ENCODE assay signal across 7 cellular contexts in genomic region chr12:6605425-6606330, GRCh38.
DNase-seq lines count a peak whose midpoint lies in the region; ATAC-seq, FAIRE-seq and TF ChIP-seq lines count a peak whose summit lies in the region.

No MANE protein-coding gene starts in this region.

- POLR2A ChIA-PET in RWPE1 (lab: Yijun Ruan, JAX; ENCODE audit: low non-redundant PET): interaction anchor here (0.5 kb wide), 1 partner anchor 33 kb away, joined by 4 read pairs; no protein-coding TSS in a partner anchor

- FAIRE-seq in GM19239 (lab: Jason Lieb, UNC): peak; percentile 49

- peak overlapping the region; percentile 80 for H3K4me3 ChIP-seq in brain microvascular endothelial cell (ENCODE audit: low read depth, low read length)

- peaks cover 48% of the 10 kb centered on the region for H3K4me1 Mint-ChIP-seq in stimulated activated effector memory CD8-positive, alpha-beta T cell treated with anti-CD3 and anti-CD28 coated beads, Interleukin-12 subunit alpha, Interleukin-12 subunit beta, amount 100 ng/mL, for 72 hours

- peak overlapping the region; percentile 96 for H3K27ac Mint-ChIP-seq in stimulated activated effector memory CD8-positive, alpha-beta T cell treated with anti-CD3 and anti-CD28 coated beads, Interleukin-12 subunit alpha, Interleukin-12 subunit beta, amount 100 ng/mL, for 72 hours

- H3K9me3 Mint-ChIP-seq in stimulated activated effector memory CD8-positive, alpha-beta T cell treated with anti-CD3 and anti-CD28 coated beads, Interleukin-12 subunit alpha, Interleukin-12 subunit beta, amount 100 ng/mL, for 72 hours: no peaks in the 10 kb centered on the region

- H3K36me3 ChIP-seq in brain microvascular endothelial cell (replicated peaks): peaks cover 24% of the 10 kb centered on the region

- no peak for DNase-seq in GM19239 (ENCODE audit: insufficient read length, low spot score)
- DNase-seq in RWPE1 (ENCODE audit: low spot score): peak; percentile 33
- DNase-seq in brain microvascular endothelial cell: no peak
- DNase-seq in islet precursor cell: peak; percentile 68
- DNase-seq in stimulated activated effector memory CD8-positive, alpha-beta T cell treated with anti-CD3 and anti-CD28 coated beads, Interleukin-12 subunit alpha, Interleukin-12 subunit beta, amount 100 ng/mL, for 72 hours (ENCODE audit: low spot score in 2 of 2): peak; percentile 26 to 59

- in situ Hi-C loops in brain microvascular endothelial cell (cut with HindIII; ENCODE audit: low pct_ligation_motif_present, low sequenced_read_pairs): no loop called here

- H3K36me3 Mint-ChIP-seq in stimulated activated effector memory CD8-positive, alpha-beta T cell treated with anti-CD3 and anti-CD28 coated beads, Interleukin-12 subunit alpha, Interleukin-12 subunit beta, amount 100 ng/mL, for 72 hours: peaks cover 55% of the 10 kb centered on the region

- peak; percentile 60 for ATAC-seq in stimulated activated effector memory CD8-positive, alpha-beta T cell treated with anti-CD3 and anti-CD28 coated beads, Interleukin-12 subunit alpha, Interleukin-12 subunit beta, amount 100 ng/mL, for 72 hours
- ATAC-seq in HG02840 (IDR thresholded peaks at IDR 0.05; ENCODE audit: low FRiP score, unreplicated experiment) (no peak), HG02798 (IDR thresholded peaks at IDR 0.05; ENCODE audit: poor library complexity, unreplicated experiment) (no peak)

- CTCF ChIA-PET in RWPE1 (lab: Yijun Ruan, JAX): interaction anchor here (0.6 to 0.7 kb wide), 2 partner anchors 30 to 219 kb away, joined by 3 read pairs; no protein-coding TSS in a partner anchor

- TF ChIP-seq CTCF in RWPE1 (conservative IDR thresholded peaks at IDR 0.05; ENCODE audit: low read depth) (no peak), brain microvascular endothelial cell (IDR thresholded peaks at IDR 0.05; ENCODE audit: low read depth, low read length, missing control alignments) (no peak)

- peak overlapping the region; percentile 89 for H3K27ac ChIP-seq in RWPE1
- H3K27ac ChIP-seq in brain microvascular endothelial cell: no peak overlapping the region

- no peak overlapping the region for H3K4me3 Mint-ChIP-seq in stimulated activated effector memory CD8-positive, alpha-beta T cell treated with anti-CD3 and anti-CD28 coated beads, Interleukin-12 subunit alpha, Interleukin-12 subunit beta, amount 100 ng/mL, for 72 hours

- no peaks in the 10 kb centered on the region for H3K27me3 ChIP-seq in brain microvascular endothelial cell (replicated peaks)

Comparison
In these comparisons a context has a peak if more than half of its experiments do, and no peak if none do; other contexts are left out.
1. DNase-seq: peak in RWPE1 (single experiment), islet precursor cell (single experiment) and stimulated activated effector memory CD8-positive, alpha-beta T cell treated with anti-CD3 and anti-CD28 coated beads, Interleukin-12 subunit alpha, Interleukin-12 subunit beta, amount 100 ng/mL, for 72 hours (2 of 2); none in GM19239 (single experiment) and brain microvascular endothelial cell (single experiment).